ENCODE assay signal across 8 cellular contexts in genomic region chr9:96217358-96217755, GRCh38.
DNase-seq lines count a peak whose midpoint lies in the region; ATAC-seq, FAIRE-seq and TF ChIP-seq lines count a peak whose summit lies in the region.

No MANE protein-coding gene starts in this region.

- intact Hi-C loops in Caco-2 (cut with micrococcal nuclease; ENCODE audit: unreplicated experiment) (loop anchor here (5.0 to 10.0 kb wide), 5 partner anchors 145 to 710 kb away; partner anchors contain the start of gene ERCC6L2), left ventricle myocardium superior (cut with micrococcal nuclease) (no loop called here), pancreas (cut with DNase I) (no loop called here)
- intact Hi-C loops in CD4-positive, alpha-beta memory T cell (cut with micrococcal nuclease) = no loop called here

- no peak for FAIRE-seq in pancreas (lab: Jason Lieb, UNC)

- H3K4me3 ChIP-seq in Caco-2 (ENCODE audit: low read depth, low read length) (no peak overlapping the region), pancreas (peak overlapping the region in 1 of 4 donors; percentile 41)
- no peak overlapping the region for H3K4me3 ChIP-seq in CD4-positive, alpha-beta memory T cell (ENCODE audit: low read length in 2 of 2)

- H3K36me3 Mint-ChIP-seq in Caco-2 (ENCODE audit: insufficient read depth, unreplicated experiment) = peaks cover 7% of the 10 kb centered on the region
- no peaks in the 10 kb centered on the region for H3K36me3 Mint-ChIP-seq in CD4-positive, alpha-beta memory T cell

- peak overlapping the region; percentile 75 for H3K4me3 Mint-ChIP-seq in Caco-2 (ENCODE audit: unreplicated experiment)
- peak overlapping the region in 4 of 8 donors; percentile 43 to 73 (median 54) for H3K4me3 Mint-ChIP-seq in CD4-positive, alpha-beta memory T cell

- ATAC-seq in SK-N-SH treated with all-trans-retinoic acid at 6 μM for 48 hours (peak; percentile 24; the same call in 1 of the 3 replicates), left ventricle myocardium superior (peak; percentile 36), pancreas (peak in 3 of 4 donors; percentile 10 to 19 (median 15)), GM18867 (IDR thresholded peaks at IDR 0.05; ENCODE audit: unreplicated experiment) (no peak), HG02870 (IDR thresholded peaks at IDR 0.05; ENCODE audit: unreplicated experiment) (no peak)

- no TSS peak for BruUV-seq in Caco-2 (replicated peaks; lab: Mats Ljungman, UMichigan)

- CTCF ChIA-PET in Caco-2 (lab: Charles Lee) = interaction anchor here (0.6 to 1.2 kb wide), 7 partner anchors 31 to 722 kb away, joined by 3 to 9 read pairs (median 4); no protein-coding TSS in a partner anchor
- CTCF ChIA-PET in CD4-positive, alpha-beta memory T cell (lab: Charles Lee; ENCODE audit: partially characterized antibody) = interaction anchor here (0.6 to 4.8 kb wide), 21 partner anchors 8 to 1536 kb away, joined by 3 to 38 read pairs (median 4); no protein-coding TSS in a partner anchor

- H3K4me1 Mint-ChIP-seq in Caco-2 (ENCODE audit: low read depth, unreplicated experiment) = no peaks in the 10 kb centered on the region
- H3K4me1 Mint-ChIP-seq in CD4-positive, alpha-beta memory T cell = peaks cover 3 to 18% (median 6%) of the 10 kb centered on the region in 4 donors

- H3K27me3 ChIP-seq in Caco-2 (replicated peaks; ENCODE audit: control insufficient read depth, insufficient read depth, low read length) = no peaks in the 10 kb centered on the region
- H3K27me3 ChIP-seq in pancreas = no peaks in the 10 kb centered on the region
- H3K27me3 ChIP-seq in CD4-positive, alpha-beta memory T cell (ENCODE audit: insufficient read depth, low read length) = peaks cover 10% of the 10 kb centered on the region

- WGBS in pancreas, 2 donors = 19 to 27% methylated on average over 13 of the region's 13 CpGs

- H3K36me3 ChIP-seq in Caco-2 (ENCODE audit: control insufficient read depth, insufficient read depth, low read length) (no peaks in the 10 kb centered on the region), pancreas (no peaks in the 10 kb centered on the region)
- no peaks in the 10 kb centered on the region for H3K36me3 ChIP-seq in CD4-positive, alpha-beta memory T cell (ENCODE audit: insufficient read depth, low read length)

- no peaks in the 10 kb centered on the region for H3K27me3 Mint-ChIP-seq in Caco-2 (ENCODE audit: insufficient read depth, unreplicated experiment)
- H3K27me3 Mint-ChIP-seq in CD4-positive, alpha-beta memory T cell = peaks cover 30 to 38% of the 10 kb centered on the region in 2 donors

- H3K9me3 ChIP-seq in Caco-2 (no peaks in the 10 kb centered on the region), pancreas (no peaks in the 10 kb centered on the region)
- no peaks in the 10 kb centered on the region for H3K9me3 ChIP-seq in CD4-positive, alpha-beta memory T cell (ENCODE audit: control insufficient read depth in 1 of 2, low read length in 2 of 2)

- H3K9me3 Mint-ChIP-seq in Caco-2 (ENCODE audit: unreplicated experiment) = no peaks in the 10 kb centered on the region
- H3K9me3 Mint-ChIP-seq in CD4-positive, alpha-beta memory T cell = peaks cover 0 to 2% (median 0%) of the 10 kb centered on the region in 8 donors

- peak overlapping the region in 2 of 4 donors; percentile 38 to 50 for H3K27ac ChIP-seq in pancreas
- H3K27ac ChIP-seq in CD4-positive, alpha-beta memory T cell (ENCODE audit: low read depth, low read length) = no peak overlapping the region

- no peak overlapping the region for H3K27ac Mint-ChIP-seq in Caco-2 (ENCODE audit: unreplicated experiment)
- H3K27ac Mint-ChIP-seq in CD4-positive, alpha-beta memory T cell = peak overlapping the region in 1 of 7 donors; percentile 41

- peak; percentile 12 to 38 for DNase-seq in Caco-2
- DNase-seq in left ventricle myocardium superior = peak; percentile 44
- DNase-seq in pancreas = peak in 3 of 6 donors; percentile 22 to 74 (median 34)
- DNase-seq in CD4-positive, alpha-beta memory T cell = no peak
- no peak for DNase-seq in COR-L47 (lab: John Stamatoyannopoulos, UW)

- TF ChIP-seq CTCF in Caco-2 (IDR thresholded peaks at IDR 0.05; ENCODE audit: insufficient read depth in 1 of 2, low read depth in 1 of 2, low read length in 1 of 2, severe bottlenecking in 1 of 2, unreplicated experiment in 1 of 2) = no peak
- TF ChIP-seq CTCF in pancreas (IDR thresholded peaks at IDR 0.05) = no peak

- H3K4me1 ChIP-seq in Caco-2 (0 out of 2 replicates have a peak, but pooled peaks cover 8% of the 10 kb centered on the region), pancreas (peaks cover 4 to 11% (median 6%) of the 10 kb centered on the region in 3 donors)
- peaks cover 9% of the 10 kb centered on the region for H3K4me1 ChIP-seq in CD4-positive, alpha-beta memory T cell (ENCODE audit: insufficient read depth, low read length)

- POLR2A ChIA-PET in Caco-2 (lab: Charles Lee) = interaction anchor here (0.6 kb wide), 1 partner anchor 391 kb away, joined by 6 read pairs; no protein-coding TSS in a partner anchor
- POLR2A ChIA-PET in CD4-positive, alpha-beta memory T cell (lab: Charles Lee; ENCODE audit: partially characterized antibody) = no interaction called here

TF ChIP-seq in SK-N-SH treated with all-trans-retinoic acid at 6 μM for 48 hours, 23 proteins besides CTCF, POLR2A, EP300 and RAD21:
- peak; percentile 32; the same call in 1 of the 2 replicates for TF ChIP-seq ISL1 (CRISPR knock-in tag; IDR thresholded peaks at IDR 0.05)
- peak; percentile 56; the same call in 1 of the 2 replicates for TF ChIP-seq TCF4 (CRISPR knock-in tag; IDR thresholded peaks at IDR 0.05; ENCODE audit: borderline replicate concordance)
- TF ChIP-seq TSHZ2 (CRISPR knock-in tag; IDR thresholded peaks at IDR 0.05) = peak; percentile 84; the same call in 1 of the 2 replicates
- no peak for TF ChIP-seq POU6F1 (CRISPR knock-in tag; IDR thresholded peaks at IDR 0.05; ENCODE audit: borderline replicate concordance, low read depth)

Comparison
In these comparisons a context has a peak if more than half of its experiments do, and no peak if none do; other contexts are left out.
1. DNase-seq: peak in Caco-2 (2 of 2) and left ventricle myocardium superior (single experiment); none in CD4-positive, alpha-beta memory T cell (0 of 5) and COR-L47 (single experiment).
2. ATAC-seq: peak in SK-N-SH treated with all-trans-retinoic acid at 6 μM for 48 hours (single experiment), left ventricle myocardium superior (single experiment) and pancreas (3 of 4); none in GM18867 (single experiment) and HG02870 (single experiment).